Comparison of ENCODE assay signal across 11 cellular contexts in the genomic region with DNA sequence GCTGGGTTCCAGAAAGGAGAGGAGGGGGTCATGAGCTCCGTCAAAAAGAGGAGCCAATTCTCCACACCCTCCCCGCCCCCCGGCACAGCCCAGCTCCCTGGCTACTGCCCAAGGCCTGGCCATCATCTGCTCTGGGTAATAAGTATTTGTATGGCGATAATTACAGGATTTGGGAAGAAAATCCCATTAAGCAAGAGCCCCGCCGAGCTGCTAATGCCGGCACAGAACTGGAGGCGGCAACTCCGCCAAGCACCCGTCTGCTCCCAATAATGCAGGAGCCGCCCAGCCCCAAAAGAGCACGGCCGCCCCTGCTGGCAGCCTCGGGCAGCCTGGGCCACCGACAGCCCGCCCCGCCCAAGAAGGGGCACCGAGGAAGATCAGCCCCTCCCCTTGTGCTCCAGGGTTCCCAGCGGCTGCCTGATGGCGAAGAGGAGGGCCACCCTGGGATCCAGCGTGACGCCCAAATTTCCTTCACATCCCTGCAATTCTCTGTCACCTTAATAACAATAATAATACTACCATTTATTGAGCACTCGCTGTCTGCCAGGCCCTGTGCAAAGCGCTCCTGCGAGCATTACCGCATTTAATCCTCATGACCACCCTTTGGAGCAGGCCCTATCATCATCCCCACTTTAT. TPM values are rescaled to one million over a fixed set of nuclear protein-coding genes. Genes with fewer than 3 reads are reported as not detected.
DNase-seq lines count a peak whose midpoint lies in the region; FAIRE-seq and TF ChIP-seq lines count a peak whose summit lies in the region.
"Had no signal": no experiment of that assay in that cellular context is flagged by ENCODE, and none has a peak within 500 bp of the region (broad histone marks: within the 10 kb centered on the region; RNA-seq: fewer than 3 reads in every experiment).

No MANE protein-coding gene starts in this region.

- H3K4me1 ChIP-seq in OCI-LY1 (ENCODE audit: insufficient read depth, low read length, severe bottlenecking) (peaks cover 26% of the 10 kb centered on the region), cardiac muscle cell (ENCODE audit: low read depth) (peaks cover 3% of the 10 kb centered on the region), spleen (peaks cover 0 to under 1% (median under 1%) of the 10 kb centered on the region in 6 donors)

- H3K27me3 ChIP-seq in OCI-LY1 (ENCODE audit: insufficient read depth, low read length) (no peaks in the 10 kb centered on the region), cardiac muscle cell (peaks cover 71% of the 10 kb centered on the region), spleen (replicated peaks in 1 of 7) (peaks cover 0 to 81% (median 15%) of the 10 kb centered on the region in 7 donors)

- H3K27ac ChIP-seq in OCI-LY1 (ENCODE audit: low read depth, low read length, poor library complexity, severe bottlenecking), result no peak overlapping the region
- H3K27ac ChIP-seq in cardiac muscle cell, result no peak overlapping the region
- no peak overlapping the region for H3K27ac ChIP-seq in spleen

- peak overlapping the region; percentile 29 for H3K4me3 ChIP-seq in OCI-LY1 (ENCODE audit: low read depth, low read length, poor library complexity, severe bottlenecking)
- no peak overlapping the region for H3K4me3 ChIP-seq in cardiac muscle cell
- H3K4me3 ChIP-seq in spleen, result no peak overlapping the region
- H3K4me3 ChIP-seq: lung had no signal

- no peaks in the 10 kb centered on the region for H3F3A ChIP-seq in OCI-LY1 (ENCODE audit: insufficient read depth, low read length)

- H3K9me3 ChIP-seq in OCI-LY1 (ENCODE audit: low read length) (no peaks in the 10 kb centered on the region), cardiac muscle cell (ENCODE audit: low read depth) (no peaks in the 10 kb centered on the region), spleen (no peaks in the 10 kb centered on the region)

- WGBS in spleen, 5 donors, result 26 to 37% (median 28%) methylated on average over 17 to 26 of the region's 26 CpGs

- H2AFZ ChIP-seq in OCI-LY1 (ENCODE audit: low read length), result no peak overlapping the region

- TF ChIP-seq CTCF in OCI-LY1 (IDR thresholded peaks at IDR 0.05; ENCODE audit: low read length) (peak; percentile 19; the same call in 1 of the 2 replicates), cardiac muscle cell (IDR thresholded peaks at IDR 0.05; ENCODE audit: low read depth, low read length) (peak; percentile 23), spleen (IDR thresholded peaks at IDR 0.05 in 8 of 11, conservative IDR thresholded peaks at IDR 0.05 in 3 of 11) (no peak)

- no peak for FAIRE-seq in GM12892 (lab: Jason Lieb, UNC)
- FAIRE-seq: astrocyte had no signal

- no peaks in the 10 kb centered on the region for H3K9me2 ChIP-seq in OCI-LY1 (ENCODE audit: low read depth, low read length)

- H3K9ac ChIP-seq in OCI-LY1 (ENCODE audit: low read length), result no peak overlapping the region; the same call in 1 of the 2 replicates

- H3K4me2 ChIP-seq in OCI-LY1 (ENCODE audit: low read length), result peak overlapping the region; percentile 48; the same call in 1 of the 2 replicates

- peak; percentile 19 for DNase-seq in NCI-H2107 (lab: John Stamatoyannopoulos, UW)
- DNase-seq in NCI-H2107 treated with DMSO at 0.1 percent for 48 hours (lab: John Stamatoyannopoulos, UW; ENCODE audit: unreplicated experiment), result no peak
- peak; percentile 8 to 70 for DNase-seq in cardiac muscle cell (ENCODE audit: low read depth in 1 of 2, low spot score in 1 of 2)
- peak; percentile 61 for DNase-seq in spleen
- no peak for DNase-seq in OCI-M1 (lab: John Stamatoyannopoulos, UW)
- no peak for DNase-seq in central memory CD4-positive, alpha-beta T cell
- DNase-seq in GM12892 (ENCODE audit: insufficient read length), result no peak

- 0 out of 2 replicates have a peak, but pooled peaks cover 12% of the 10 kb centered on the region for H3K79me2 ChIP-seq in OCI-LY1 (ENCODE audit: insufficient read depth, low read length)

- TF ChIP-seq POLR2A in spleen (IDR thresholded peaks at IDR 0.05), result no peak
- TF ChIP-seq POLR2A in GM12892 (IDR thresholded peaks at IDR 0.05; ENCODE audit: low read depth, low read length), result no peak

- no peaks in the 10 kb centered on the region for H4K20me1 ChIP-seq in OCI-LY1 (ENCODE audit: insufficient read depth, low read length)

- H3K36me3 ChIP-seq in OCI-LY1 (ENCODE audit: insufficient read depth, low read length) (no peaks in the 10 kb centered on the region), cardiac muscle cell (no peaks in the 10 kb centered on the region), spleen (no peaks in the 10 kb centered on the region)

- intact Hi-C loops in spleen (cut with DNase I; ENCODE audit: low total_unique reads), result no loop called here

RNA-seq across cellular contexts. Expression of a gene that starts 5.9 kb away (rescaled TPM):
- total RNA-seq in cardiac muscle cell, result 2.4 and 11.0 TPM in 2 replicates
- polyA plus RNA-seq in cardiac muscle cell, result 3.3 and 5.6 TPM in 2 replicates
- total RNA-seq in spleen, result under 1 TPM; 0.19 to 0.82 (median 0.64) TPM
- polyA plus RNA-seq in spleen, result under 1 TPM; 0.11 to 0.52 (median 0.29) TPM
- 0.40 TPM for polyA plus RNA-seq in GM12892 (2012; ENCODE audit: missing spikeins)
- total RNA-seq: A172 had no signal

Comparison
In these comparisons a context has a peak if more than half of its experiments do, and no peak if none do; other contexts are left out.
1. DNase-seq: peak in NCI-H2107 (single experiment), cardiac muscle cell (2 of 2) and spleen (single experiment); none in NCI-H2107 treated with DMSO at 0.1 percent for 48 hours (single experiment), OCI-M1 (single experiment), central memory CD4-positive, alpha-beta T cell (single experiment) and GM12892 (single experiment).
2. CTCF ChIP-seq: peak in OCI-LY1 (single experiment) and cardiac muscle cell (single experiment); none in spleen (0 of 11).